ENCODE assay signal across 23 cellular contexts in genomic region chr3:64270143-64270542, GRCh38. TPM values are rescaled to one million over a fixed set of nuclear protein-coding genes. Genes with fewer than 3 reads are reported as not detected.
"Had no signal": no experiment of that assay in that cellular context is flagged by ENCODE, and none has a peak within 500 bp of the region (broad histone marks: within the 10 kb centered on the region; RNA-seq: fewer than 3 reads in every experiment).

No MANE protein-coding gene starts in this region.

- H3K4me1 ChIP-seq: breast epithelium had no signal

- H3K36me3 ChIP-seq: breast epithelium, gastrocnemius medialis, right lobe of liver, tibial nerve had no signal

- ATAC-seq: activated CD4-positive, alpha-beta T cell treated with anti-CD3 and anti-CD28 coated beads for 36 hours; activated CD8-positive, alpha-beta memory T cell treated with anti-CD3 and anti-CD28 coated beads, Interleukin-2, amount 10 ng/mL, durations not matched to agents 7 days and 5 days; activated CD8-positive, alpha-beta T cell treated with anti-CD3 and anti-CD28 coated beads, Interleukin-2, amount 10 ng/mL, durations not matched to agents 7 days and 5 days; activated naive CD4-positive, alpha-beta T cell treated with anti-CD3 and anti-CD28 coated beads, Interleukin-2, amount 50 U/mL, for 72 hours; activated T-cell treated with anti-CD3 and anti-CD28 coated beads, Interleukin-2, amount 50 U/mL, for 72 hours; gastrocnemius medialis; natural killer cell; right lobe of liver had no signal

- DNase-seq: activated CD4-positive, alpha-beta T cell treated with anti-CD3 and anti-CD28 coated beads for 36 hours; activated CD4-positive, CD25-positive, alpha-beta regulatory T cell; activated CD8-positive, alpha-beta memory T cell treated with anti-CD3 and anti-CD28 coated beads, Interleukin-2, amount 10 ng/mL, durations not matched to agents 7 days and 5 days; activated CD8-positive, alpha-beta T cell treated with anti-CD3 and anti-CD28 coated beads, Interleukin-2, amount 10 ng/mL, durations not matched to agents 7 days and 5 days; activated naive CD4-positive, alpha-beta T cell; activated T-cell treated with anti-CD3 and anti-CD28 coated beads for 4 hours; activated T-cell treated with anti-CD3 and anti-CD28 coated beads, Interleukin-2, amount 50 U/mL, for 72 hours; effector memory CD4-positive, alpha-beta T cell; erythroblast; gastrocnemius medialis; glutamatergic neuron; immature natural killer cell; kidney; natural killer cell; right lobe of liver; stimulated activated CD4-positive, alpha-beta T cell treated with anti-CD3 and anti-CD28 coated beads, Interleukin-2, amount 100 ng/mL, for 48 hours; stimulated activated naive CD4-positive, alpha-beta T cell treated with Interleukin-2 at 50 U/mL for 16 hours had no signal

- H3K27ac Mint-ChIP-seq: activated CD4-positive, alpha-beta T cell treated with anti-CD3 and anti-CD28 coated beads for 36 hours; activated CD8-positive, alpha-beta memory T cell treated with anti-CD3 and anti-CD28 coated beads, Interleukin-2, amount 10 ng/mL, durations not matched to agents 7 days and 5 days; activated CD8-positive, alpha-beta T cell treated with anti-CD3 and anti-CD28 coated beads, Interleukin-2, amount 10 ng/mL, durations not matched to agents 7 days and 5 days; activated naive CD4-positive, alpha-beta T cell treated with anti-CD3 and anti-CD28 coated beads, Interleukin-2, amount 50 U/mL, for 72 hours; activated T-cell treated with anti-CD3 and anti-CD28 coated beads, Interleukin-2, amount 50 U/mL, for 72 hours; immature natural killer cell; natural killer cell had no signal

- H3K27me3 ChIP-seq: breast epithelium, gastrocnemius medialis, right lobe of liver, tibial nerve had no signal

- H3K4me1 Mint-ChIP-seq: activated CD4-positive, alpha-beta T cell treated with anti-CD3 and anti-CD28 coated beads for 36 hours; activated CD8-positive, alpha-beta memory T cell treated with anti-CD3 and anti-CD28 coated beads, Interleukin-2, amount 10 ng/mL, durations not matched to agents 7 days and 5 days; central memory CD8-positive, alpha-beta T cell; immature natural killer cell; natural killer cell had no signal

- H3K4me3 Mint-ChIP-seq: activated CD4-positive, alpha-beta T cell treated with anti-CD3 and anti-CD28 coated beads for 36 hours; activated CD8-positive, alpha-beta memory T cell treated with anti-CD3 and anti-CD28 coated beads, Interleukin-2, amount 10 ng/mL, durations not matched to agents 7 days and 5 days; activated CD8-positive, alpha-beta T cell treated with anti-CD3 and anti-CD28 coated beads, Interleukin-2, amount 10 ng/mL, durations not matched to agents 7 days and 5 days; activated T-cell treated with anti-CD3 and anti-CD28 coated beads, Interleukin-2, amount 50 U/mL, for 72 hours; central memory CD8-positive, alpha-beta T cell; immature natural killer cell; natural killer cell had no signal

- H3K36me3 Mint-ChIP-seq: activated CD8-positive, alpha-beta memory T cell treated with anti-CD3 and anti-CD28 coated beads, Interleukin-2, amount 10 ng/mL, durations not matched to agents 7 days and 5 days; activated naive CD4-positive, alpha-beta T cell treated with anti-CD3 and anti-CD28 coated beads, Interleukin-2, amount 50 U/mL, for 72 hours had no signal

- H3K27ac ChIP-seq: breast epithelium, gastrocnemius medialis, right lobe of liver, tibial nerve had no signal

- FAIRE-seq: colon, kidney had no signal

- H3K9me3 ChIP-seq: breast epithelium, gastrocnemius medialis, right lobe of liver, tibial nerve had no signal

- H3K4me3 ChIP-seq: breast epithelium, gastrocnemius medialis, right lobe of liver, tibial nerve had no signal

RNA-seq across cellular contexts. Expression of gene PRICKLE2, which starts 44.9 kb away (rescaled TPM):
- total RNA-seq: activated CD4-positive, alpha-beta T cell treated with anti-CD3 and anti-CD28 coated beads for 36 hours; activated CD8-positive, alpha-beta memory T cell treated with anti-CD3 and anti-CD28 coated beads, Interleukin-2, amount 10 ng/mL, durations not matched to agents 7 days and 5 days; activated CD8-positive, alpha-beta T cell treated with anti-CD3 and anti-CD28 coated beads, Interleukin-2, amount 10 ng/mL, durations not matched to agents 7 days and 5 days; activated naive CD4-positive, alpha-beta T cell treated with anti-CD3 and anti-CD28 coated beads, Interleukin-2, amount 50 U/mL, for 72 hours; T-helper 2 cell treated with Interferon-gamma antibody and Interleukin-4, amounts not matched to agents 100 ng/mL and 5 ng/mL, for 36 hours had no signal
